ENCODE assay signal across 14 cellular contexts in the genomic region with DNA sequence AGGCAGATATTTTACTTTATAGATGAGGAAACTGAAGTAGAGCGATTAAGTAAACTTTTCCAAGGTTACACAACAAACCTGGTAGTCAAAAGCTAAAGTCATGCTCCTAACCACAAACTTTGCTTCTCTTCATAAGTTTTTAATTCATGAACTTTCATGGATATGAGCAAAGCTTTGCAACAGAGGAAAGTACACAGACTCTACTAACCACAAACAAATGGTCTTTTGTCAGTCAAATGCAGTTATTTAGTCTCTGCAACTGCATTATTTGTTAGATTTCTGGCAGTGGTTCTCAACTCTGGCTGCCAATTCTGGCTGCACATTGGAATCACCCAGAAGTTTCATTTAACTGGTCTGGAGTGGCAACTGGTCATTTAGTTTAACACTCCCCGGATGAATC.
DNase-seq lines count a peak whose midpoint lies in the region; ATAC-seq and TF ChIP-seq lines count a peak whose summit lies in the region.
"Had no signal": no experiment of that assay in that cellular context is flagged by ENCODE, and none has a peak within 500 bp of the region (broad histone marks: within the 10 kb centered on the region; RNA-seq: fewer than 3 reads in every experiment).

No MANE protein-coding gene starts in this region.

- no peak for TF ChIP-seq EP300 in SK-N-SH (IDR thresholded peaks at IDR 0.05; ENCODE audit: borderline replicate concordance in 1 of 2, low read depth in 1 of 2, low read length in 1 of 2)

- no peaks in the 10 kb centered on the region for H3K9me2 ChIP-seq in SK-N-SH

- H3K79me2 ChIP-seq in SK-N-SH (ENCODE audit: insufficient read depth), result peaks cover 69% of the 10 kb centered on the region

- CTCF ChIA-PET in SK-N-SH (lab: Yijun Ruan, JAX), result no interaction called here

- H3K9ac ChIP-seq in SK-N-SH, result no peak overlapping the region

- TF ChIP-seq RAD21 in SK-N-SH (IDR thresholded peaks at IDR 0.05; ENCODE audit: low read length), result no peak

- H3K9me3 Mint-ChIP-seq in activated naive CD8-positive, alpha-beta T cell treated with anti-CD3 and anti-CD28 coated beads, Interleukin-2, amount 50 U/mL, for 24 hours, result no peaks in the 10 kb centered on the region
- no peaks in the 10 kb centered on the region for H3K9me3 Mint-ChIP-seq in activated naive CD8-positive, alpha-beta T cell treated with anti-CD3 and anti-CD28 coated beads for 36 hours
- no peaks in the 10 kb centered on the region for H3K9me3 Mint-ChIP-seq in stimulated activated naive B cell treated with anti-CD40 and anti-IgM and Interleukin-4, amounts not matched to agents 10 μg/mL and 1 μg/mL and 100 μg/mL, for 72 hours

- H3K27me3 ChIP-seq in SK-N-SH (ENCODE audit: insufficient read depth), result no peaks in the 10 kb centered on the region
- H3K27me3 ChIP-seq in ascending aorta, result no peaks in the 10 kb centered on the region
- H3K27me3 ChIP-seq: colonic mucosa had no signal

- POLR2A ChIA-PET in SK-N-SH (lab: Yijun Ruan, JAX), result no interaction called here

- H3K36me3 Mint-ChIP-seq in activated naive CD8-positive, alpha-beta T cell treated with anti-CD3 and anti-CD28 coated beads, Interleukin-2, amount 50 U/mL, for 24 hours (ENCODE audit: low read depth), result peaks cover 4% of the 10 kb centered on the region
- peaks cover 22% of the 10 kb centered on the region for H3K36me3 Mint-ChIP-seq in activated naive CD8-positive, alpha-beta T cell treated with anti-CD3 and anti-CD28 coated beads for 36 hours
- H3K36me3 Mint-ChIP-seq in stimulated activated naive B cell treated with anti-CD40 and anti-IgM and Interleukin-4, amounts not matched to agents 10 μg/mL and 1 μg/mL and 100 μg/mL, for 72 hours, result peaks cover 7 to 14% of the 10 kb centered on the region in 2 donors

- peaks cover 0 to 7% of the 10 kb centered on the region in 2 experiments; a peak in 2 of 4 replicates for H3K4me1 ChIP-seq in SK-N-SH (ENCODE audit: control insufficient read depth in 1 of 2, insufficient read depth in 2 of 2, low read depth in 1 of 2, low read length in 1 of 2)
- H3K4me1 ChIP-seq in ascending aorta, result peaks cover 0 to 3% of the 10 kb centered on the region in 2 donors
- H3K4me1 ChIP-seq: colonic mucosa, psoas muscle had no signal

- H3K4me1 Mint-ChIP-seq in activated naive CD8-positive, alpha-beta T cell treated with anti-CD3 and anti-CD28 coated beads, Interleukin-2, amount 50 U/mL, for 24 hours, result peaks cover 26% of the 10 kb centered on the region
- H3K4me1 Mint-ChIP-seq in activated naive CD8-positive, alpha-beta T cell treated with anti-CD3 and anti-CD28 coated beads for 36 hours, result peaks cover 38% of the 10 kb centered on the region
- peaks cover 6 to 34% of the 10 kb centered on the region in 2 donors for H3K4me1 Mint-ChIP-seq in stimulated activated naive B cell treated with anti-CD40 and anti-IgM and Interleukin-4, amounts not matched to agents 10 μg/mL and 1 μg/mL and 100 μg/mL, for 72 hours

- WGBS in SK-N-SH (ENCODE audit: low lambda C conversion rate), result 98% methylated on average over 2 of the region's 2 CpGs

- no peak for TF ChIP-seq CTCF in SK-N-SH (IDR thresholded peaks at IDR 0.05)
- no peak for TF ChIP-seq CTCF in fibroblast of villous mesenchyme (IDR thresholded peaks at IDR 0.05; ENCODE audit: insufficient read depth, low read depth, low read length)
- TF ChIP-seq CTCF in ascending aorta (IDR thresholded peaks at IDR 0.05), result no peak

- no peaks in the 10 kb centered on the region; the same call in 1 of the 2 replicates for H4K20me1 ChIP-seq in SK-N-SH (ENCODE audit: insufficient read depth)

- no peak overlapping the region for H3K27ac Mint-ChIP-seq in activated naive CD8-positive, alpha-beta T cell treated with anti-CD3 and anti-CD28 coated beads, Interleukin-2, amount 50 U/mL, for 24 hours
- H3K27ac Mint-ChIP-seq in activated naive CD8-positive, alpha-beta T cell treated with anti-CD3 and anti-CD28 coated beads for 36 hours, result no peak overlapping the region
- no peak overlapping the region for H3K27ac Mint-ChIP-seq in stimulated activated naive B cell treated with anti-CD40 and anti-IgM and Interleukin-4, amounts not matched to agents 10 μg/mL and 1 μg/mL and 100 μg/mL, for 72 hours
- H3K27ac Mint-ChIP-seq: activated CD8-positive, alpha-beta memory T cell treated with anti-CD3 and anti-CD28 coated beads, Interleukin-2, amount 10 ng/mL, durations not matched to agents 7 days and 5 days had no signal

- H3K4me3 ChIP-seq in SK-N-SH (ENCODE audit: low read depth in 2 of 2, low read length in 1 of 2), result no peak overlapping the region
- no peak overlapping the region for H3K4me3 ChIP-seq in fibroblast of villous mesenchyme (ENCODE audit: low read depth, low read length)
- H3K4me3 ChIP-seq in ascending aorta, result no peak overlapping the region
- H3K4me3 ChIP-seq: A549, colonic mucosa, psoas muscle had no signal

- H3K27me3 Mint-ChIP-seq in activated naive CD8-positive, alpha-beta T cell treated with anti-CD3 and anti-CD28 coated beads, Interleukin-2, amount 50 U/mL, for 24 hours, result no peaks in the 10 kb centered on the region
- no peaks in the 10 kb centered on the region for H3K27me3 Mint-ChIP-seq in activated naive CD8-positive, alpha-beta T cell treated with anti-CD3 and anti-CD28 coated beads for 36 hours
- H3K27me3 Mint-ChIP-seq in stimulated activated naive B cell treated with anti-CD40 and anti-IgM and Interleukin-4, amounts not matched to agents 10 μg/mL and 1 μg/mL and 100 μg/mL, for 72 hours, result no peaks in the 10 kb centered on the region
- H3K27me3 Mint-ChIP-seq: activated CD8-positive, alpha-beta memory T cell treated with anti-CD3 and anti-CD28 coated beads, Interleukin-2, amount 10 ng/mL, durations not matched to agents 7 days and 5 days had no signal

- H3K4me2 ChIP-seq in SK-N-SH, result no peak overlapping the region
- H3K4me2 ChIP-seq: A549 had no signal

- H3K27ac ChIP-seq in SK-N-SH (ENCODE audit: low read depth in 2 of 2, low read length in 1 of 2) (peak overlapping the region in 1 of 2 experiments; percentile 1; a peak in 1 of 4 replicates), substantia nigra (ENCODE audit: low read depth, low read length, poor library complexity, severe bottlenecking) (no peak overlapping the region), ascending aorta (no peak overlapping the region)
- H3K27ac ChIP-seq: A549, colonic mucosa, psoas muscle had no signal

- H3K36me3 ChIP-seq in SK-N-SH (replicated peaks in 1 of 2; ENCODE audit: control insufficient read depth in 1 of 2, insufficient read depth in 2 of 2, low read length in 1 of 2), result peaks cover 21 to 57% of the 10 kb centered on the region in 2 experiments
- H3K36me3 ChIP-seq in ascending aorta, result no peaks in the 10 kb centered on the region
- H3K36me3 ChIP-seq: colonic mucosa had no signal

- DNase-seq in activated naive CD8-positive, alpha-beta T cell treated with anti-CD3 and anti-CD28 coated beads, Interleukin-2, amount 50 U/mL, for 24 hours, result no peak
- no peak for DNase-seq in activated naive CD8-positive, alpha-beta T cell treated with anti-CD3 and anti-CD28 coated beads for 36 hours
- DNase-seq in SK-N-SH (no peak), fibroblast of villous mesenchyme (ENCODE audit: low read depth) (peak; percentile 45), substantia nigra (lab: John Stamatoyannopoulos, UW) (peak in 27 of 49 donors; percentile 0 to 54 (median 10)), ascending aorta (ENCODE audit: low spot score in 2 of 2) (no peak), iPS-NIHi7 (ENCODE audit: extremely low spot score) (no peak)
- DNase-seq in stimulated activated naive B cell treated with anti-CD40 and anti-IgM and Interleukin-4, amounts not matched to agents 10 μg/mL and 1 μg/mL and 100 μg/mL, for 72 hours, result no peak
- DNase-seq: activated CD8-positive, alpha-beta memory T cell treated with anti-CD3 and anti-CD28 coated beads, Interleukin-2, amount 10 ng/mL, durations not matched to agents 7 days and 5 days; colonic mucosa; NCI-H146; psoas muscle; SHP77 had no signal

- no peak overlapping the region for H3K4me3 Mint-ChIP-seq in activated naive CD8-positive, alpha-beta T cell treated with anti-CD3 and anti-CD28 coated beads, Interleukin-2, amount 50 U/mL, for 24 hours
- H3K4me3 Mint-ChIP-seq in activated naive CD8-positive, alpha-beta T cell treated with anti-CD3 and anti-CD28 coated beads for 36 hours, result no peak overlapping the region
- H3K4me3 Mint-ChIP-seq in stimulated activated naive B cell treated with anti-CD40 and anti-IgM and Interleukin-4, amounts not matched to agents 10 μg/mL and 1 μg/mL and 100 μg/mL, for 72 hours, result no peak overlapping the region
- H3K4me3 Mint-ChIP-seq: activated CD8-positive, alpha-beta memory T cell treated with anti-CD3 and anti-CD28 coated beads, Interleukin-2, amount 10 ng/mL, durations not matched to agents 7 days and 5 days had no signal

- no peaks in the 10 kb centered on the region for H3K9me3 ChIP-seq in SK-N-SH
- H3K9me3 ChIP-seq in ascending aorta, result no peaks in the 10 kb centered on the region
- H3K9me3 ChIP-seq: A549, colonic mucosa, psoas muscle had no signal

- H2AFZ ChIP-seq in SK-N-SH (ENCODE audit: low read depth), result no peak overlapping the region

- intact Hi-C loops in ascending aorta (cut with DNase I), result loop anchor here (10.0 kb wide), 1 partner anchor 726 kb away; the partner anchor contains the start of genes DOCK4 and ZNF277

- H3F3A ChIP-seq in SK-N-SH (replicated peaks; ENCODE audit: insufficient read depth), result peaks cover 3% of the 10 kb centered on the region

- ATAC-seq in activated naive CD8-positive, alpha-beta T cell treated with anti-CD3 and anti-CD28 coated beads, Interleukin-2, amount 50 U/mL, for 24 hours, result peak; percentile 36
- no peak for ATAC-seq in stimulated activated naive B cell treated with anti-CD40 and anti-IgM and Interleukin-4, amounts not matched to agents 10 μg/mL and 1 μg/mL and 100 μg/mL, for 72 hours (replicated peaks)
- ATAC-seq: A549; activated CD8-positive, alpha-beta memory T cell treated with anti-CD3 and anti-CD28 coated beads, Interleukin-2, amount 10 ng/mL, durations not matched to agents 7 days and 5 days; psoas muscle had no signal

TF ChIP-seq in SK-N-SH, 30 proteins besides CTCF, POLR2A, EP300 and RAD21:
- TF ChIP-seq TCF12 (IDR thresholded peaks at IDR 0.05) (0 out of 2 replicates have a peak, but pooled peaks have one; percentile 6), RFX5 (IDR thresholded peaks at IDR 0.05; ENCODE audit: low read length) (no peak)

Comparison
In these comparisons a context has a peak if more than half of its experiments do, and no peak if none do; other contexts are left out.
1. DNase-seq: peak in fibroblast of villous mesenchyme (single experiment) and substantia nigra (27 of 49); none in activated naive CD8-positive, alpha-beta T cell treated with anti-CD3 and anti-CD28 coated beads, Interleukin-2, amount 50 U/mL, for 24 hours (single experiment), activated naive CD8-positive, alpha-beta T cell treated with anti-CD3 and anti-CD28 coated beads for 36 hours (single experiment), SK-N-SH (single experiment), ascending aorta (0 of 2), stimulated activated naive B cell treated with anti-CD40 and anti-IgM and Interleukin-4, amounts not matched to agents 10 μg/mL and 1 μg/mL and 100 μg/mL, for 72 hours (single experiment) and iPS-NIHi7 (single experiment).